Comparison of ENCODE assay signal across 12 cellular contexts in genomic region chrX:150544222-150544787, GRCh38. TPM values are rescaled to one million over a fixed set of nuclear protein-coding genes. Genes with fewer than 3 reads are reported as not detected.
DNase-seq lines count a peak whose midpoint lies in the region; ATAC-seq and TF ChIP-seq lines count a peak whose summit lies in the region.
"Had no signal": no experiment of that assay in that cellular context is flagged by ENCODE, and none has a peak within 500 bp of the region (broad histone marks: within the 10 kb centered on the region; RNA-seq: fewer than 3 reads in every experiment).

No MANE protein-coding gene starts in this region.

- POLR2A ChIA-PET in MCF 10A (lab: Yijun Ruan, JAX), result no interaction called here
- POLR2A ChIA-PET in activated CD8-positive, alpha-beta T cell treated with anti-CD3 and anti-CD28 coated beads for 36 hours (lab: Charles Lee), result interaction anchor here (1.4 kb wide), 1 partner anchor 26 kb away, joined by 4 read pairs; no protein-coding TSS in a partner anchor

- H2BK12ac ChIP-seq in trophoblast cell (ENCODE audit: low read length), result no peak overlapping the region

- intact Hi-C loops in MCF 10A (cut with micrococcal nuclease) (loop anchor here (1.0 kb wide), 2 partner anchors 43 to 137 kb away; no protein-coding TSS in a partner anchor), breast epithelium (cut with DNase I; ENCODE audit: low total_unique reads) (no loop called here), sigmoid colon (cut with DNase I) (no loop called here)
- intact Hi-C loops in activated CD8-positive, alpha-beta T cell treated with anti-CD3 and anti-CD28 coated beads for 36 hours (cut with micrococcal nuclease), result no loop called here

- no peaks in the 10 kb centered on the region for H3K79me2 ChIP-seq in trophoblast cell (ENCODE audit: control insufficient read depth, insufficient read depth, low read length, poor library complexity)

- H3K4me1 Mint-ChIP-seq in MCF 10A (ENCODE audit: insufficient read depth, unreplicated experiment), result peaks cover 11% of the 10 kb centered on the region
- H3K4me1 Mint-ChIP-seq in activated CD8-positive, alpha-beta T cell treated with anti-CD3 and anti-CD28 coated beads for 36 hours (ENCODE audit: low read depth), result peaks cover 24% of the 10 kb centered on the region

- in situ Hi-C loops in KBM-7 (cut with MboI; ENCODE audit: low pct_unique_long_range_greater_than_20kb, low sequenced_read_pairs), result no loop called here

- H3K14ac ChIP-seq in trophoblast cell (ENCODE audit: low read length), result no peak overlapping the region

- TF ChIP-seq EP300 in sigmoid colon (IDR thresholded peaks at IDR 0.05), result no peak

- no peak for TF ChIP-seq CTCF in MCF 10A (IDR thresholded peaks at IDR 0.05; ENCODE audit: unreplicated experiment)
- no peak for TF ChIP-seq CTCF in breast epithelium (IDR thresholded peaks at IDR 0.05)
- no peak for TF ChIP-seq CTCF in activated CD8-positive, alpha-beta T cell treated with anti-CD3 and anti-CD28 coated beads for 36 hours (IDR thresholded peaks at IDR 0.05)
- no peak for TF ChIP-seq CTCF in sigmoid colon (IDR thresholded peaks at IDR 0.05)

- no peaks in the 10 kb centered on the region for H3K4me1 ChIP-seq in breast epithelium
- peaks cover 0 to 5% of the 10 kb centered on the region in 2 experiments for H3K4me1 ChIP-seq in trophoblast cell (ENCODE audit: control insufficient read depth in 1 of 2, insufficient read depth in 2 of 2, low read length in 2 of 2)
- peaks cover 0 to 19% (median 8%) of the 10 kb centered on the region in 4 donors for H3K4me1 ChIP-seq in sigmoid colon

- TF ChIP-seq POLR2A in breast epithelium (IDR thresholded peaks at IDR 0.05) (no peak), sigmoid colon (IDR thresholded peaks at IDR 0.05) (no peak)

- H3K18ac ChIP-seq in trophoblast cell (ENCODE audit: low read length), result no peak overlapping the region

- ATAC-seq in activated CD8-positive, alpha-beta T cell treated with anti-CD3 and anti-CD28 coated beads for 36 hours, result no peak
- no peak for ATAC-seq in HG02763 (IDR thresholded peaks at IDR 0.05; ENCODE audit: unreplicated experiment)

- no peak overlapping the region for H4K91ac ChIP-seq in trophoblast cell (ENCODE audit: low read depth, low read length)

- H4K12ac ChIP-seq in trophoblast cell (ENCODE audit: low read depth, low read length), result no peak overlapping the region

- no peak overlapping the region for H3K4me3 Mint-ChIP-seq in MCF 10A (ENCODE audit: unreplicated experiment)
- no peak overlapping the region for H3K4me3 Mint-ChIP-seq in activated CD8-positive, alpha-beta T cell treated with anti-CD3 and anti-CD28 coated beads for 36 hours
- H3K4me3 Mint-ChIP-seq: neural crest cell had no signal

- peaks cover 3% of the 10 kb centered on the region for H3K79me1 ChIP-seq in trophoblast cell (ENCODE audit: low read length)

- H3K27ac Mint-ChIP-seq in MCF 10A (ENCODE audit: low read depth, unreplicated experiment), result no peak overlapping the region
- H3K27ac Mint-ChIP-seq in activated CD8-positive, alpha-beta T cell treated with anti-CD3 and anti-CD28 coated beads for 36 hours, result no peak overlapping the region

- no peak overlapping the region for H3K27ac ChIP-seq in breast epithelium
- H3K27ac ChIP-seq in trophoblast cell (ENCODE audit: low read depth, low read length), result no peak overlapping the region
- H3K27ac ChIP-seq in sigmoid colon, result no peak overlapping the region

- BruUV-seq in MCF 10A (replicated peaks; lab: Mats Ljungman, UMichigan), result no TSS peak

- no peak overlapping the region for H2BK5ac ChIP-seq in trophoblast cell (ENCODE audit: low read depth, low read length, poor library complexity)

- no peaks in the 10 kb centered on the region for H3K9me3 Mint-ChIP-seq in MCF 10A (ENCODE audit: unreplicated experiment)
- no peaks in the 10 kb centered on the region for H3K9me3 Mint-ChIP-seq in activated CD8-positive, alpha-beta T cell treated with anti-CD3 and anti-CD28 coated beads for 36 hours

- no peak overlapping the region for H3K23ac ChIP-seq in trophoblast cell (ENCODE audit: low read length)

- H2AK5ac ChIP-seq in trophoblast cell (ENCODE audit: low read length), result no peak overlapping the region

- H2BK120ac ChIP-seq in trophoblast cell (ENCODE audit: insufficient read depth, low read length, poor library complexity), result no peak overlapping the region

- H3K9ac ChIP-seq in trophoblast cell (ENCODE audit: low read length), result no peak overlapping the region

- WGBS in trophoblast cell (ENCODE audit: extremely low coverage, insufficient coverage, insufficient read length), result no CpG with 5 or more reads among the region's 11 CpGs
- WGBS in sigmoid colon, 2 donors, result 63 to 78% methylated on average over 11 of the region's 11 CpGs

- no peaks in the 10 kb centered on the region for H3K36me3 Mint-ChIP-seq in MCF 10A (ENCODE audit: insufficient read depth, unreplicated experiment)
- H3K36me3 Mint-ChIP-seq in activated CD8-positive, alpha-beta T cell treated with anti-CD3 and anti-CD28 coated beads for 36 hours (ENCODE audit: low read depth), result no peaks in the 10 kb centered on the region

- H3K4me2 ChIP-seq in trophoblast cell (ENCODE audit: low read length), result no peak overlapping the region

- peaks cover 0 to 23% of the 10 kb centered on the region in 2 donors for H3K27me3 ChIP-seq in breast epithelium
- H3K27me3 ChIP-seq in trophoblast cell (ENCODE audit: insufficient read depth, low read length), result no peaks in the 10 kb centered on the region
- no peaks in the 10 kb centered on the region for H3K27me3 ChIP-seq in sigmoid colon

- CTCF ChIA-PET in MCF 10A (lab: Yijun Ruan, JAX), result interaction anchor here (0.5 to 1.4 kb wide), 2 partner anchors 11 to 157 kb away, joined by 5 to 6 read pairs; no protein-coding TSS in a partner anchor
- CTCF ChIA-PET in activated CD8-positive, alpha-beta T cell treated with anti-CD3 and anti-CD28 coated beads for 36 hours (lab: Charles Lee), result interaction anchor here (1.5 kb wide), 1 partner anchor 43 kb away, joined by 5 read pairs; no protein-coding TSS in a partner anchor

- H3K9me3 ChIP-seq in breast epithelium, result no peaks in the 10 kb centered on the region
- no peaks in the 10 kb centered on the region for H3K9me3 ChIP-seq in trophoblast cell (ENCODE audit: insufficient read depth, low read depth, low read length)
- no peaks in the 10 kb centered on the region for H3K9me3 ChIP-seq in sigmoid colon

- no peak overlapping the region for H2AFZ ChIP-seq in trophoblast cell (ENCODE audit: insufficient read depth, low read length, poor library complexity)

- H3K4me3 ChIP-seq in breast epithelium (no peak overlapping the region), trophoblast cell (ENCODE audit: low read depth, low read length) (no peak overlapping the region), sigmoid colon (no peak overlapping the region)

- H3K4ac ChIP-seq in trophoblast cell (ENCODE audit: low read depth, low read length), result no peak overlapping the region

- peaks cover 2% of the 10 kb centered on the region for H3K27me3 Mint-ChIP-seq in MCF 10A (ENCODE audit: insufficient read depth, unreplicated experiment)
- H3K27me3 Mint-ChIP-seq in activated CD8-positive, alpha-beta T cell treated with anti-CD3 and anti-CD28 coated beads for 36 hours, result no peaks in the 10 kb centered on the region

- H4K8ac ChIP-seq in trophoblast cell (ENCODE audit: low read depth, low read length), result no peak overlapping the region

- DNase-seq in MCF 10A (ENCODE audit: unreplicated experiment) (peak; percentile 45), breast epithelium (ENCODE audit: low spot score in 2 of 2) (no peak), KBM-7 (peak; percentile 29), trophoblast cell (peak; percentile 6 to 9), sigmoid colon (no peak), cortex of kidney (lab: John Stamatoyannopoulos, UW) (no peak)
- peak; percentile 18 for DNase-seq in activated CD8-positive, alpha-beta T cell treated with anti-CD3 and anti-CD28 coated beads for 36 hours
- DNase-seq: aorta, erythroblast, NCI-H1436 treated with DMSO at 0.1 percent for 48 hours had no signal

- no peaks in the 10 kb centered on the region for H3K36me3 ChIP-seq in breast epithelium
- no peaks in the 10 kb centered on the region for H3K36me3 ChIP-seq in trophoblast cell (ENCODE audit: control insufficient read depth in 1 of 2, insufficient read depth in 2 of 2, low read length in 2 of 2)
- no peaks in the 10 kb centered on the region for H3K36me3 ChIP-seq in sigmoid colon

RNA-seq across cellular contexts. Expression of gene MTM1, which starts 24.1 kb away (rescaled TPM):
- total RNA-seq in MCF 10A (2022) (11.6 and 11.9 TPM in 2 replicates), breast epithelium (10 to 100 TPM; 14.7 to 17.3 (median 14.7) TPM), sigmoid colon (10 to 100 TPM; 14.4 to 23.5 (median 17.5) TPM)
- 10 to 100 TPM in 1 of 2 experiments, 1 to 10 TPM in 1; 9.6 to 11.6 TPM for total RNA-seq in activated CD8-positive, alpha-beta T cell treated with anti-CD3 and anti-CD28 coated beads for 36 hours
- polyA plus RNA-seq in trophoblast cell (2013), result 10.6 and 10.9 TPM in 2 replicates
- polyA plus RNA-seq in sigmoid colon, result 10 to 100 TPM; 13.1 to 30.1 (median 25.8) TPM

Comparison
In these comparisons a context has a peak if more than half of its experiments do, and no peak if none do; other contexts are left out.
1. DNase-seq: peak in MCF 10A (single experiment), KBM-7 (single experiment), activated CD8-positive, alpha-beta T cell treated with anti-CD3 and anti-CD28 coated beads for 36 hours (single experiment) and trophoblast cell (2 of 2); none in breast epithelium (0 of 2), sigmoid colon (single experiment) and cortex of kidney (single experiment).